ENCODE assay signal across 15 cellular contexts in genomic region chr9:105416840-105417239, GRCh38. TPM values are rescaled to one million over a fixed set of nuclear protein-coding genes. Genes with fewer than 3 reads are reported as not detected.
A peak's percentile ranks its signal among the peaks of the same experiment; 100 is the strongest.
DNase-seq lines count a peak whose midpoint lies in the region; ATAC-seq and TF ChIP-seq lines count a peak whose summit lies in the region.
"Had no signal": no experiment of that assay in that cellular context is flagged by ENCODE, and none has a peak within 500 bp of the region (broad histone marks: within the 10 kb centered on the region; RNA-seq: fewer than 3 reads in every experiment).

No MANE protein-coding gene starts in this region.

- H3K36me3 Mint-ChIP-seq in activated CD8-positive, alpha-beta memory T cell treated with anti-CD3 and anti-CD28 coated beads, Interleukin-2, amount 10 ng/mL, durations not matched to agents 7 days and 5 days = no peaks in the 10 kb centered on the region
- H3K36me3 Mint-ChIP-seq: naive B cell had no signal

- ATAC-seq in activated CD8-positive, alpha-beta memory T cell treated with anti-CD3 and anti-CD28 coated beads, Interleukin-2, amount 10 ng/mL, durations not matched to agents 7 days and 5 days = peak; percentile 54
- ATAC-seq in HG02610 (IDR thresholded peaks at IDR 0.05; ENCODE audit: unreplicated experiment) = peak; percentile 86
- peak; percentile 51 for ATAC-seq in HG03280 (IDR thresholded peaks at IDR 0.05; ENCODE audit: unreplicated experiment)
- ATAC-seq: T-helper 17 cell had no signal

- H3K27ac ChIP-seq in thyroid gland = no peak overlapping the region
- H3K27ac ChIP-seq: suprapubic skin had no signal

- peak overlapping the region; percentile 26 for H3K27ac Mint-ChIP-seq in activated CD8-positive, alpha-beta memory T cell treated with anti-CD3 and anti-CD28 coated beads, Interleukin-2, amount 10 ng/mL, durations not matched to agents 7 days and 5 days
- H3K27ac Mint-ChIP-seq: naive B cell, T-helper 17 cell had no signal

- no peak for TF ChIP-seq POLR2A in thyroid gland (IDR thresholded peaks at IDR 0.05)

- CTCF ChIA-PET in activated CD8-positive, alpha-beta memory T cell treated with anti-CD3 and anti-CD28 coated beads, Interleukin-2, amount 10 ng/mL, durations not matched to agents 7 days and 5 days (lab: Charles Lee) = interaction anchor here (1.5 to 4.4 kb wide), 2 partner anchors 490 to 553 kb away, joined by 3 to 24 read pairs; no protein-coding TSS in a partner anchor

- WGBS in thyroid gland, 2 donors = 82 to 95% methylated on average over 1 of the region's 1 CpG

- no peaks in the 10 kb centered on the region for H3K27me3 ChIP-seq in thyroid gland
- H3K27me3 ChIP-seq: suprapubic skin had no signal

- no peak overlapping the region for H3K4me3 ChIP-seq in thyroid gland (replicated peaks in 1 of 3)
- H3K4me3 ChIP-seq: suprapubic skin had no signal

- H3K36me3 ChIP-seq in thyroid gland = no peaks in the 10 kb centered on the region
- H3K36me3 ChIP-seq: suprapubic skin had no signal

- no peak for TF ChIP-seq CTCF in thyroid gland (IDR thresholded peaks at IDR 0.05)

- H3K27me3 Mint-ChIP-seq in activated CD8-positive, alpha-beta memory T cell treated with anti-CD3 and anti-CD28 coated beads, Interleukin-2, amount 10 ng/mL, durations not matched to agents 7 days and 5 days = peaks cover 30% of the 10 kb centered on the region
- H3K27me3 Mint-ChIP-seq: naive B cell had no signal

- peaks cover 16% of the 10 kb centered on the region for H3K4me1 Mint-ChIP-seq in activated CD8-positive, alpha-beta memory T cell treated with anti-CD3 and anti-CD28 coated beads, Interleukin-2, amount 10 ng/mL, durations not matched to agents 7 days and 5 days

- no peaks in the 10 kb centered on the region for H3K9me3 ChIP-seq in thyroid gland
- H3K9me3 ChIP-seq: suprapubic skin had no signal

- intact Hi-C loops in thyroid gland (cut with DNase I) = loop anchor here (10.0 kb wide), 2 partner anchors 172 to 262 kb away; partner anchors contain the start of gene SLC44A1

- DNase-seq in activated CD8-positive, alpha-beta memory T cell treated with anti-CD3 and anti-CD28 coated beads, Interleukin-2, amount 10 ng/mL, durations not matched to agents 7 days and 5 days = no peak
- DNase-seq in activated CD8-positive, alpha-beta memory T cell treated with anti-CD3 and anti-CD28 coated beads, Interleukin-2, amount 50 U/mL, for 48 hours = no peak
- DNase-seq in Kasumi-1 (lab: John Stamatoyannopoulos, UW) = no peak
- no peak for DNase-seq in thyroid gland
- no peak for DNase-seq in activated CD4-positive, CD25-positive, alpha-beta regulatory T cell (lab: John Stamatoyannopoulos, UW)
- no peak for DNase-seq in stimulated activated CD4-positive, alpha-beta T cell treated with anti-CD3 and anti-CD28 coated beads, Interleukin-1b, Interleukin-23, amount 100 ng/mL, for 48 hours
- DNase-seq: 8988T; activated naive CD4-positive, alpha-beta T cell; caudate nucleus; head of caudate nucleus; naive B cell; T-helper 17 cell had no signal

- peaks cover 0 to 5% of the 10 kb centered on the region in 2 donors for H3K4me1 ChIP-seq in thyroid gland

- peaks cover 2% of the 10 kb centered on the region for H3K9me3 Mint-ChIP-seq in activated CD8-positive, alpha-beta memory T cell treated with anti-CD3 and anti-CD28 coated beads, Interleukin-2, amount 10 ng/mL, durations not matched to agents 7 days and 5 days (ENCODE audit: low read depth)

- H3K4me3 Mint-ChIP-seq in activated CD8-positive, alpha-beta memory T cell treated with anti-CD3 and anti-CD28 coated beads, Interleukin-2, amount 10 ng/mL, durations not matched to agents 7 days and 5 days = no peak overlapping the region
- H3K4me3 Mint-ChIP-seq: naive B cell, T-helper 17 cell had no signal

RNA-seq across cellular contexts. Expression of gene FSD1L, which starts 31.0 kb away (rescaled TPM):
- 1 to 10 TPM; 6.3 to 9.2 TPM for total RNA-seq in activated CD8-positive, alpha-beta memory T cell treated with anti-CD3 and anti-CD28 coated beads, Interleukin-2, amount 10 ng/mL, durations not matched to agents 7 days and 5 days
- total RNA-seq in thyroid gland = 1 to 10 TPM; 5.9 to 9.0 (median 8.3) TPM
